In the genomic region with DNA sequence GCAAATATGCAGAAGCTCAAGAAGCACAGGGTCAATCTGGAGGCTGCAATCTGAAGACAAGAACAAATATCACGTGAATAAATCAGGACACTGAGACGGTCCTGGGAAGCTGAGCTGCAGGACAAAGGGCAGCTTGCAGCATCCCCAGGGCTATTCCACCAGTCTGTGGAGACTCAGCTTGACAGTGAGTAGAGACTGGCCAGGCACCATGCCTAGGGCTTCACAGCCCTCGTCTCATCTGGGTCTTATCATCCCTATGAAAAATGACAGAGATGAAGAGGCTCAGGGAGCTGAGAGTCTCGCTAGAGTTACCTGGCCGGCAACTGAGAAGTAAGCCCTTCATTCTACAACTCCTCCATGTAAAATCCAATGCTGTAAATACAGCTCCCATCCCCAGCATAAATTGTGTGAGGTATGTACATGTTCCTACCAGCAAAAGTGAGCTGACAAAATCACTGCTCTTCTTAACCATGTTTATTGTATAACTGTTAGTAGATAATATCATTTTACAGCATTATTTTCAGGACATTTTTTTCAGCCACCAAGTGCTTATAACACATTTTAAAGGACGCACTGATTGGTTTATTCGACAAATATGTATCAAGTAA, we compare ENCODE assay signal across 17 cellular contexts.
A peak's percentile ranks its signal among the peaks of the same experiment; 100 is the strongest.
DNase-seq lines count a peak whose midpoint lies in the region; ATAC-seq and TF ChIP-seq lines count a peak whose summit lies in the region.
"Had no signal": no experiment of that assay in that cellular context is flagged by ENCODE, and none has a peak within 500 bp of the region (broad histone marks: within the 10 kb centered on the region; RNA-seq: fewer than 3 reads in every experiment).

No MANE protein-coding gene starts in this region.

- H3K9ac ChIP-seq in SK-N-SH, result no peak overlapping the region
- H3K9ac ChIP-seq: BLaER1 had no signal

- H2AFZ ChIP-seq in SK-N-SH (ENCODE audit: low read depth) (no peak overlapping the region), osteoblast (ENCODE audit: low read length) (no peak overlapping the region)

- POLR2A ChIA-PET in SK-N-SH (lab: Yijun Ruan, JAX), result no interaction called here

- DNase-seq in ELF-1 (ENCODE audit: low read depth, low spot score), result peak; percentile 8
- peak; percentile 36 for DNase-seq in SK-N-SH
- DNase-seq in islet precursor cell, result peak; percentile 55
- DNase-seq in osteoblast (ENCODE audit: insufficient read length, low spot score, missing footprints), result peak; percentile 59
- DNase-seq in activated naive CD4-positive, alpha-beta T cell treated with anti-CD3 and anti-CD28 coated beads for 36 hours, result no peak
- DNase-seq in thyroid gland, result no peak
- no peak for DNase-seq in amniotic stem cell (lab: John Stamatoyannopoulos, UW)
- DNase-seq: 8988T; AML-193; CD8-positive, alpha-beta memory T cell had no signal

- H3K9me2 ChIP-seq in SK-N-SH, result no peaks in the 10 kb centered on the region

- no peaks in the 10 kb centered on the region for H3F3A ChIP-seq in SK-N-SH (replicated peaks; ENCODE audit: insufficient read depth)

- H3K27me3 Mint-ChIP-seq in activated naive CD4-positive, alpha-beta T cell treated with anti-CD3 and anti-CD28 coated beads for 36 hours (ENCODE audit: low read depth), result no peaks in the 10 kb centered on the region
- H3K27me3 Mint-ChIP-seq: CD8-positive, alpha-beta memory T cell had no signal

- H3K4me3 Mint-ChIP-seq in activated naive CD4-positive, alpha-beta T cell treated with anti-CD3 and anti-CD28 coated beads for 36 hours, result no peak overlapping the region
- H3K4me3 Mint-ChIP-seq: CD8-positive, alpha-beta memory T cell; GM23338 had no signal

- no peaks in the 10 kb centered on the region for H3K4me1 Mint-ChIP-seq in activated naive CD4-positive, alpha-beta T cell treated with anti-CD3 and anti-CD28 coated beads for 36 hours (ENCODE audit: low read depth)
- H3K4me1 Mint-ChIP-seq: CD8-positive, alpha-beta memory T cell; GM23338 had no signal

- WGBS in SK-N-SH (ENCODE audit: low lambda C conversion rate), result 55% methylated on average over 7 of the region's 7 CpGs
- 91 to 93% methylated on average over 7 of the region's 7 CpGs for WGBS in thyroid gland, 2 donors

- no peak for TF ChIP-seq POLR2A in thyroid gland (IDR thresholded peaks at IDR 0.05)

- H3K9me3 ChIP-seq in SK-N-SH, result peaks cover 8% of the 10 kb centered on the region; the same call in 1 of the 2 replicates
- H3K9me3 ChIP-seq in osteoblast (ENCODE audit: low read depth, low read length), result no peaks in the 10 kb centered on the region
- H3K9me3 ChIP-seq in thyroid gland, result no peaks in the 10 kb centered on the region
- H3K9me3 ChIP-seq: BLaER1, HAP-1 had no signal

- ATAC-seq in GM18502 (IDR thresholded peaks at IDR 0.05; ENCODE audit: poor library complexity, unreplicated experiment), result no peak
- ATAC-seq: GM12878, GM23338, HepG2 had no signal

- intact Hi-C loops in activated naive CD4-positive, alpha-beta T cell treated with anti-CD3 and anti-CD28 coated beads for 36 hours (cut with micrococcal nuclease), result no loop called here
- intact Hi-C loops in thyroid gland (cut with DNase I), result no loop called here

- H3K4me2 ChIP-seq in SK-N-SH (no peak overlapping the region), osteoblast (ENCODE audit: insufficient read depth, low read length) (no peak overlapping the region)
- H3K4me2 ChIP-seq: BLaER1, GM23338 had no signal

- no peaks in the 10 kb centered on the region for H3K79me2 ChIP-seq in SK-N-SH (ENCODE audit: insufficient read depth)
- no peaks in the 10 kb centered on the region for H3K79me2 ChIP-seq in osteoblast (ENCODE audit: insufficient read depth, low read length)

- H3K36me3 ChIP-seq in SK-N-SH (replicated peaks in 1 of 2; ENCODE audit: control insufficient read depth in 1 of 2, insufficient read depth in 2 of 2, low read length in 1 of 2), result peaks cover 0 to 4% of the 10 kb centered on the region in 2 experiments
- no peaks in the 10 kb centered on the region for H3K36me3 ChIP-seq in osteoblast (ENCODE audit: insufficient read depth, low read length)
- no peaks in the 10 kb centered on the region for H3K36me3 ChIP-seq in thyroid gland
- H3K36me3 ChIP-seq: BLaER1, HAP-1 had no signal

- TF ChIP-seq RAD21 in SK-N-SH (IDR thresholded peaks at IDR 0.05; ENCODE audit: low read length), result no peak

- no peaks in the 10 kb centered on the region for H3K9me3 Mint-ChIP-seq in activated naive CD4-positive, alpha-beta T cell treated with anti-CD3 and anti-CD28 coated beads for 36 hours
- H3K9me3 Mint-ChIP-seq: GM23338 had no signal

- H3K27ac ChIP-seq in SK-N-SH (ENCODE audit: low read depth in 2 of 2, low read length in 1 of 2) (no peak overlapping the region), osteoblast (ENCODE audit: low read depth, low read length) (no peak overlapping the region), thyroid gland (no peak overlapping the region)
- H3K27ac ChIP-seq: BLaER1 had no signal

- H3K27me3 ChIP-seq in SK-N-SH (ENCODE audit: insufficient read depth), result no peaks in the 10 kb centered on the region
- no peaks in the 10 kb centered on the region for H3K27me3 ChIP-seq in osteoblast (ENCODE audit: insufficient read depth, low read length)
- H3K27me3 ChIP-seq in thyroid gland, result no peaks in the 10 kb centered on the region
- H3K27me3 ChIP-seq: BLaER1 had no signal

- H4K20me1 ChIP-seq in SK-N-SH (ENCODE audit: insufficient read depth) (no peaks in the 10 kb centered on the region), osteoblast (ENCODE audit: insufficient read depth, low read length) (no peaks in the 10 kb centered on the region)
- H4K20me1 ChIP-seq: BLaER1 had no signal

- TF ChIP-seq EP300 in SK-N-SH (IDR thresholded peaks at IDR 0.05; ENCODE audit: borderline replicate concordance in 1 of 2, low read depth in 1 of 2, low read length in 1 of 2), result peak in 1 of 2 experiments; percentile 21; a peak in 1 of 4 replicates

- H3K36me3 Mint-ChIP-seq in activated naive CD4-positive, alpha-beta T cell treated with anti-CD3 and anti-CD28 coated beads for 36 hours (ENCODE audit: low read depth), result no peaks in the 10 kb centered on the region
- H3K36me3 Mint-ChIP-seq: CD8-positive, alpha-beta memory T cell had no signal

- TF ChIP-seq CTCF in SK-N-SH (IDR thresholded peaks at IDR 0.05) (no peak), osteoblast (IDR thresholded peaks at IDR 0.05; ENCODE audit: extremely low read depth, low read depth, low read length) (no peak), thyroid gland (IDR thresholded peaks at IDR 0.05) (no peak)

- peaks cover 0 to 13% of the 10 kb centered on the region in 2 experiments; a peak in 2 of 4 replicates for H3K4me1 ChIP-seq in SK-N-SH (ENCODE audit: control insufficient read depth in 1 of 2, insufficient read depth in 2 of 2, low read depth in 1 of 2, low read length in 1 of 2)
- no peaks in the 10 kb centered on the region for H3K4me1 ChIP-seq in osteoblast (ENCODE audit: insufficient read depth, low read length)
- H3K4me1 ChIP-seq in thyroid gland, result no peaks in the 10 kb centered on the region
- H3K4me1 ChIP-seq: BLaER1, Caco-2, HAP-1 had no signal

- H3K27ac Mint-ChIP-seq in activated naive CD4-positive, alpha-beta T cell treated with anti-CD3 and anti-CD28 coated beads for 36 hours, result no peak overlapping the region
- H3K27ac Mint-ChIP-seq: CD8-positive, alpha-beta memory T cell; GM23338 had no signal

- CTCF ChIA-PET in SK-N-SH (lab: Yijun Ruan, JAX), result interaction anchor here (1.2 to 2.6 kb wide), 3 partner anchors 10 to 185 kb away, joined by 3 to 10 read pairs (median 9); no protein-coding TSS in a partner anchor
- CTCF ChIA-PET in activated naive CD4-positive, alpha-beta T cell treated with anti-CD3 and anti-CD28 coated beads for 36 hours (lab: Charles Lee), result no interaction called here

- no peak overlapping the region for H3K4me3 ChIP-seq in SK-N-SH (ENCODE audit: low read depth in 2 of 2, low read length in 1 of 2)
- no peak overlapping the region for H3K4me3 ChIP-seq in osteoblast (ENCODE audit: insufficient read depth, low read length)
- H3K4me3 ChIP-seq in thyroid gland (replicated peaks in 1 of 3), result no peak overlapping the region
- H3K4me3 ChIP-seq: BLaER1, GM12878, GM23338, HAP-1 had no signal

TF ChIP-seq in SK-N-SH, 30 proteins besides CTCF, POLR2A, EP300 and RAD21:
- peak; percentile 61 for TF ChIP-seq GATA2 (CRISPR knock-in tag; IDR thresholded peaks at IDR 0.05)
- no peak for TF ChIP-seq SMC3 (IDR thresholded peaks at IDR 0.05; ENCODE audit: low read depth, low read length)
- TF ChIP-seq NFIC (IDR thresholded peaks at IDR 0.05; ENCODE audit: borderline replicate concordance), result no peak

Comparison
In these comparisons a context has a peak if more than half of its experiments do, and no peak if none do; other contexts are left out.
1. DNase-seq: peak in ELF-1 (single experiment), SK-N-SH (single experiment), islet precursor cell (single experiment) and osteoblast (single experiment); none in activated naive CD4-positive, alpha-beta T cell treated with anti-CD3 and anti-CD28 coated beads for 36 hours (single experiment), thyroid gland (0 of 2) and amniotic stem cell (single experiment).